In genomic region chr12:122367632-122368031, GRCh38 we compare ENCODE assay signal across 2 cellular contexts.
A peak's percentile ranks its signal among the peaks of the same experiment; 100 is the strongest.
TF ChIP-seq lines count a peak whose summit lies in the region.
"Not testable (repeated sequence)": the region's sequence is repeated elsewhere in the genome, so short reads cannot be mapped to it uniquely, and the experiment has no call there.

No MANE protein-coding gene starts in this region.

TF ChIP-seq in K562, 482 proteins besides CTCF, POLR2A, EP300 and RAD21:
- TF ChIP-seq HDGF (IDR thresholded peaks at IDR 0.05), result 0 out of 2 replicates have a peak, but pooled peaks have one; percentile 11
- TF ChIP-seq ZNF311 (CRISPR knock-in tag; IDR thresholded peaks at IDR 0.05), result peak; percentile 77
- TF ChIP-seq ZNF121 (CRISPR knock-in tag; conservative IDR thresholded peaks at IDR 0.05), result peak; percentile 96
- TF ChIP-seq SRF (CRISPR knock-in tag; IDR thresholded peaks at IDR 0.05), result 0 out of 4 replicates have a peak, but pooled peaks of 1 of the 2 experiments have one; percentile 24
- TF ChIP-seq PTRF (tag; IDR thresholded peaks at IDR 0.05), result peak; percentile 56; the same call in 1 of the 2 replicates
- TF ChIP-seq IFI16 (CRISPR knock-in tag; IDR thresholded peaks at IDR 0.05), result peak; percentile 69; the same call in 1 of the 2 replicates
- TF ChIP-seq NR4A1 (CRISPR knock-in tag; IDR thresholded peaks at IDR 0.05); NR2C1 (IDR thresholded peaks at IDR 0.05): not testable (repeated sequence)
- TF ChIP-seq NR4A1 (tag; IDR thresholded peaks at IDR 0.05), result peak; percentile 64; the same call in 1 of the 2 replicates
- TF ChIP-seq KDM1A (IDR thresholded peaks at IDR 0.05), result peak; percentile 22 to 65; a peak in 2 of 4 replicates
- peak; percentile 84 for TF ChIP-seq DMBX1 (CRISPR knock-in tag; IDR thresholded peaks at IDR 0.05; ENCODE audit: borderline replicate concordance)
- 0 out of 2 replicates have a peak, but pooled peaks have one; percentile 32 for TF ChIP-seq ATF6 (CRISPR knock-in tag; IDR thresholded peaks at IDR 0.05)
- TF ChIP-seq BCOR (IDR thresholded peaks at IDR 0.05), result peak; percentile 87
- peak; percentile 30; the same call in 1 of the 2 replicates for TF ChIP-seq HDAC2 (IDR thresholded peaks at IDR 0.05)
- 0 out of 2 replicates have a peak, but pooled peaks have one; percentile 54 for TF ChIP-seq NFXL1 (CRISPR knock-in tag; IDR thresholded peaks at IDR 0.05)
- TF ChIP-seq RBM25 (IDR thresholded peaks at IDR 0.05; ENCODE audit: low read depth, low read length, severe bottlenecking), result peak; percentile 26
- peak; percentile 46 for TF ChIP-seq NR2C1 (tag; IDR thresholded peaks at IDR 0.05)
- TF ChIP-seq ZFX (CRISPR knock-in tag; IDR thresholded peaks at IDR 0.05), result peak; percentile 1; the same call in 1 of the 2 replicates
- TF ChIP-seq SMAD4 (CRISPR knock-in tag; conservative IDR thresholded peaks at IDR 0.05), result peak; percentile 10; the same call in 1 of the 2 replicates
- TF ChIP-seq, protein P1, sequence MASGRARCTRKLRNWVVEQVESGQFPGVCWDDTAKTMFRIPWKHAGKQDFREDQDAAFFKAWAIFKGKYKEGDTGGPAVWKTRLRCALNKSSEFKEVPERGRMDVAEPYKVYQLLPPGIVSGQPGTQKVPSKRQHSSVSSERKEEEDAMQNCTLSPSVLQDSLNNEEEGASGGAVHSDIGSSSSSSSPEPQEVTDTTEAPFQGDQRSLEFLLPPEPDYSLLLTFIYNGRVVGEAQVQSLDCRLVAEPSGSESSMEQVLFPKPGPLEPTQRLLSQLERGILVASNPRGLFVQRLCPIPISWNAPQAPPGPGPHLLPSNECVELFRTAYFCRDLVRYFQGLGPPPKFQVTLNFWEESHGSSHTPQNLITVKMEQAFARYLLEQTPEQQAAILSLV (tag; IDR thresholded peaks at IDR 0.05), result 0 out of 2 replicates have a peak, but pooled peaks have one; percentile 47
- peak; percentile 66 for TF ChIP-seq MECOM (CRISPR knock-in tag; IDR thresholded peaks at IDR 0.05)
- TF ChIP-seq, protein P2, sequence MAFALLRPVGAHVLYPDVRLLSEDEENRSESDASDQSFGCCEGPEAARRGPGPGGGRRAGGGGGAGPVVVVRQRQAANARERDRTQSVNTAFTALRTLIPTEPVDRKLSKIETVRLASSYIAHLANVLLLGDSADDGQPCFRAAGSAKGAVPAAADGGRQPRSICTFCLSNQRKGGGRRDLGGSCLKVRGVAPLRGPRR (CRISPR knock-in tag; IDR thresholded peaks at IDR 0.05), result peak; percentile 75
- TF ChIP-seq SMARCA5 (IDR thresholded peaks at IDR 0.05), result peak; percentile 72; the same call in 1 of the 2 replicates
- TF ChIP-seq MEF2D (tag; conservative IDR thresholded peaks at IDR 0.05; ENCODE audit: low read depth), result peak; percentile 70

TF ChIP-seq in HepG2, 621 proteins besides CTCF, POLR2A, EP300 and RAD21:
- TF ChIP-seq, protein P3, sequence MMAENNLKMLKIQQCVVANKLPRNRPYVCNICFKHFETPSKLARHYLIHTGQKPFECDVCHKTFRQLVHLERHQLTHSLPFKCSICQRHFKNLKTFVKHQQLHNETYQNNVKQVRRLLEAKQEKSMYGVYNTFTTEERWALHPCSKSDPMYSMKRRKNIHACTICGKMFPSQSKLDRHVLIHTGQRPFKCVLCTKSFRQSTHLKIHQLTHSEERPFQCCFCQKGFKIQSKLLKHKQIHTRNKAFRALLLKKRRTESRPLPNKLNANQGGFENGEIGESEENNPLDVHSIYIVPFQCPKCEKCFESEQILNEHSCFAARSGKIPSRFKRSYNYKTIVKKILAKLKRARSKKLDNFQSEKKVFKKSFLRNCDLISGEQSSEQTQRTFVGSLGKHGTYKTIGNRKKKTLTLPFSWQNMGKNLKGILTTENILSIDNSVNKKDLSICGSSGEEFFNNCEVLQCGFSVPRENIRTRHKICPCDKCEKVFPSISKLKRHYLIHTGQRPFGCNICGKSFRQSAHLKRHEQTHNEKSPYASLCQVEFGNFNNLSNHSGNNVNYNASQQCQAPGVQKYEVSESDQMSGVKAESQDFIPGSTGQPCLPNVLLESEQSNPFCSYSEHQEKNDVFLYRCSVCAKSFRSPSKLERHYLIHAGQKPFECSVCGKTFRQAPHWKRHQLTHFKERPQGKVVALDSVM (CRISPR knock-in tag; IDR thresholded peaks at IDR 0.05), result peak; percentile 88
- TF ChIP-seq ZNF121 (CRISPR knock-in tag; IDR thresholded peaks at IDR 0.05), result peak; percentile 92
TF ChIP-seq in HepG2: peak in this region for 2; not testable (repeated sequence) for 619.
